1 cellular context compared by ENCODE assay signal in genomic region chr4:113979973-113980615, GRCh38.
TF ChIP-seq lines count a peak whose summit lies in the region.

No MANE protein-coding gene starts in this region.

TF ChIP-seq in SK-N-SH, 30 proteins besides CTCF, POLR2A, EP300 and RAD21 (continued from another document):
- no peak for TF ChIP-seq ZBTB33 (IDR thresholded peaks at IDR 0.05; ENCODE audit: borderline replicate concordance, low read depth)
- TF ChIP-seq RFX5 (IDR thresholded peaks at IDR 0.05; ENCODE audit: low read length), result no peak
- no peak for TF ChIP-seq YY1 (IDR thresholded peaks at IDR 0.05; ENCODE audit: low read depth)
- TF ChIP-seq RCOR1 (IDR thresholded peaks at IDR 0.05; ENCODE audit: low read length), result no peak
- no peak for TF ChIP-seq PBX3 (IDR thresholded peaks at IDR 0.05)
